ENCODE assay signal across 11 cellular contexts in the genomic region with DNA sequence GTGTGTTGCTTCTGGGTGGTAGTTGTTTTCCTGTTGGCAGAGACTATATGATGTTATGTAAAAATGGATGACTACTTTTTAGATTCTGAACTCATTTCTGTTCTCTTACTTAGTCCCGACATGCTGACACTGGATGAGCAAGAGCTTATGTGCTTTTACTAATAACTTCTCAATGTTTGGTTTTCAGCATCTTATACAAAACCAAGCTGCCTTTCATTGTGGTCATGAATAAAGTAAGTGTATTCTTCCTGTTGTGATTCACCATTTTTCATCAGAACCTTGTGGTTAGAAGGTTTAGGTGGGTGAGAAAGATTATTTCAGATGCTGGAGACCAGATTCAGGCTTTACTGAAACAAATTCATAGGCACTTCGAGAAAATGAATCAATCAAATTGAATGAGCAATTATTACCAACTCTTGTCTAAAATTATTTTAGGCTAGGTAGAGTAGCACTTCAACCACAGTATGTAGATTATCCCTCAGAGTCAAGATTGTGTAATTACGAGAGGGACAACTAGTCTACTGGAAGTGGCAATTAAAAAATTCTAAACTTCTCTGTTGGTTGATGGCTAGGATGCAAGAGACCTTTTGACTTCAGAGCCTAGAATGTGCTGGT. TPM values are rescaled to one million over a fixed set of nuclear protein-coding genes. Genes with fewer than 3 reads are reported as not detected.
DNase-seq lines count a peak whose midpoint lies in the region; ATAC-seq lines count a peak whose summit lies in the region.
"Had no signal": no experiment of that assay in that cellular context is flagged by ENCODE, and none has a peak within 500 bp of the region (broad histone marks: within the 10 kb centered on the region; RNA-seq: fewer than 3 reads in every experiment).

No MANE protein-coding gene starts in this region.

- peak overlapping the region; percentile 96 for H3K27ac Mint-ChIP-seq in activated T-cell treated with anti-CD3 and anti-CD28 coated beads, Interleukin-2, amount 50 U/mL, for 72 hours
- H3K27ac Mint-ChIP-seq in T-helper 17 cell: peak overlapping the region; percentile 32
- H3K27ac Mint-ChIP-seq: nephron, WTC11 had no signal

- H3K4me1 Mint-ChIP-seq in activated T-cell treated with anti-CD3 and anti-CD28 coated beads, Interleukin-2, amount 50 U/mL, for 72 hours (ENCODE audit: low read depth): peaks cover 34% of the 10 kb centered on the region
- H3K4me1 Mint-ChIP-seq in T-helper 17 cell: peaks cover 16% of the 10 kb centered on the region
- H3K4me1 Mint-ChIP-seq: nephron, WTC11 had no signal

- no peaks in the 10 kb centered on the region for H3K27me3 Mint-ChIP-seq in activated T-cell treated with anti-CD3 and anti-CD28 coated beads, Interleukin-2, amount 50 U/mL, for 72 hours (ENCODE audit: low read depth)
- H3K27me3 Mint-ChIP-seq in T-helper 17 cell: no peaks in the 10 kb centered on the region

- peak overlapping the region; percentile 70 to 88 for H3K4me3 Mint-ChIP-seq in activated T-cell treated with anti-CD3 and anti-CD28 coated beads, Interleukin-2, amount 50 U/mL, for 72 hours
- H3K4me3 Mint-ChIP-seq in T-helper 17 cell: no peak overlapping the region
- H3K4me3 Mint-ChIP-seq: nephron, WTC11 had no signal

- H3K9me3 ChIP-seq in T-helper 17 cell (ENCODE audit: control insufficient read depth, low read length, poor library complexity, severe bottlenecking): no peaks in the 10 kb centered on the region

- DNase-seq in activated T-cell treated with anti-CD3 and anti-CD28 coated beads, Interleukin-2, amount 50 U/mL, for 72 hours: peak; percentile 25 to 43
- no peak for DNase-seq in activated T-cell treated with anti-CD3 and anti-CD28 coated beads for 4 hours
- DNase-seq in T-helper 17 cell: no peak
- DNase-seq in stimulated activated naive CD8-positive, alpha-beta T cell treated with anti-CD3 and anti-CD28 coated beads, Interleukin-15, Interleukin-2, amounts not matched to agents 100 U/mL and 50 U/mL, for 24 hours: no peak
- DNase-seq in DMS53 (lab: John Stamatoyannopoulos, UW): no peak
- DNase-seq: Karpas-422 had no signal

- peaks cover 17 to 43% of the 10 kb centered on the region in 2 donors for H3K36me3 Mint-ChIP-seq in activated T-cell treated with anti-CD3 and anti-CD28 coated beads, Interleukin-2, amount 50 U/mL, for 72 hours (ENCODE audit: insufficient read depth in 2 of 2)
- peaks cover 22% of the 10 kb centered on the region for H3K36me3 Mint-ChIP-seq in T-helper 17 cell (ENCODE audit: low read depth)

- no peaks in the 10 kb centered on the region for H3K9me3 Mint-ChIP-seq in activated T-cell treated with anti-CD3 and anti-CD28 coated beads, Interleukin-2, amount 50 U/mL, for 72 hours
- H3K9me3 Mint-ChIP-seq: nephron, WTC11 had no signal

- ATAC-seq in activated T-cell treated with anti-CD3 and anti-CD28 coated beads, Interleukin-2, amount 50 U/mL, for 72 hours (replicated peaks in 1 of 2): peak; percentile 87
- ATAC-seq in T-helper 17 cell (peak; percentile 40), esophagus mucosa (peak; percentile 62), HG02973 (IDR thresholded peaks at IDR 0.05; ENCODE audit: unreplicated experiment) (no peak), HG03280 (IDR thresholded peaks at IDR 0.05; ENCODE audit: unreplicated experiment) (no peak)
- ATAC-seq in stimulated activated naive CD8-positive, alpha-beta T cell treated with anti-CD3 and anti-CD28 coated beads, Interleukin-15, Interleukin-2, amounts not matched to agents 100 U/mL and 50 U/mL, for 24 hours: peak; percentile 90
- ATAC-seq: WTC11 had no signal

RNA-seq across cellular contexts. Expression of a gene that starts 9.3 kb away (rescaled TPM):
- total RNA-seq in activated T-cell treated with anti-CD3 and anti-CD28 coated beads, Interleukin-2, amount 50 U/mL, for 72 hours: 10 to 100 TPM; 43.6 to 45.9 TPM
- total RNA-seq in T-helper 17 cell: 10 to 100 TPM; 27.6 to 27.7 TPM
- 26.5 TPM for total RNA-seq in esophagus mucosa

RNA-seq across cellular contexts. Expression of a gene that starts 9.3 kb away (rescaled TPM):
- under 1 TPM in 1 of 2 donors, not detected in 1; 0.28 TPM for total RNA-seq in activated T-cell treated with anti-CD3 and anti-CD28 coated beads, Interleukin-2, amount 50 U/mL, for 72 hours
- total RNA-seq in T-helper 17 cell: 1 to 10 TPM; 1.3 TPM
- 1.3 TPM for total RNA-seq in esophagus mucosa

RNA-seq across cellular contexts. Expression of a gene that starts 25.3 kb away (rescaled TPM):
- total RNA-seq in activated T-cell treated with anti-CD3 and anti-CD28 coated beads, Interleukin-2, amount 50 U/mL, for 72 hours: 10 to 100 TPM; 45.0 to 48.9 TPM
- total RNA-seq in T-helper 17 cell (10 to 100 TPM; 48.8 to 51.1 TPM), esophagus mucosa (11.7 TPM)

RNA-seq across cellular contexts. Expression of a gene that starts 25.6 kb away (rescaled TPM):
- total RNA-seq in activated T-cell treated with anti-CD3 and anti-CD28 coated beads, Interleukin-2, amount 50 U/mL, for 72 hours: 10 to 100 TPM; 32.3 to 33.8 TPM
- total RNA-seq in T-helper 17 cell (10 to 100 TPM; 18.2 to 18.7 TPM), esophagus mucosa (13.3 TPM)

RNA-seq across cellular contexts. Expression of a gene that starts 55.3 kb away (rescaled TPM):
- 10 to 100 TPM; 23.2 to 26.8 TPM for total RNA-seq in activated T-cell treated with anti-CD3 and anti-CD28 coated beads, Interleukin-2, amount 50 U/mL, for 72 hours
- total RNA-seq in T-helper 17 cell (10 to 100 TPM; 26.4 to 28.7 TPM), esophagus mucosa (9.2 TPM)

Comparison
In these comparisons a context has a peak if more than half of its experiments do, and no peak if none do; other contexts are left out.
1. DNase-seq: peak in activated T-cell treated with anti-CD3 and anti-CD28 coated beads, Interleukin-2, amount 50 U/mL, for 72 hours (2 of 2); none in activated T-cell treated with anti-CD3 and anti-CD28 coated beads for 4 hours (single experiment), T-helper 17 cell (0 of 3), stimulated activated naive CD8-positive, alpha-beta T cell treated with anti-CD3 and anti-CD28 coated beads, Interleukin-15, Interleukin-2, amounts not matched to agents 100 U/mL and 50 U/mL, for 24 hours (single experiment) and DMS53 (single experiment).
2. ATAC-seq: peak in activated T-cell treated with anti-CD3 and anti-CD28 coated beads, Interleukin-2, amount 50 U/mL, for 72 hours (2 of 2), T-helper 17 cell (single experiment), esophagus mucosa (single experiment) and stimulated activated naive CD8-positive, alpha-beta T cell treated with anti-CD3 and anti-CD28 coated beads, Interleukin-15, Interleukin-2, amounts not matched to agents 100 U/mL and 50 U/mL, for 24 hours (single experiment); none in HG02973 (single experiment) and HG03280 (single experiment).